29 cellular contexts compared by ENCODE assay signal in genomic region chr7:151223728-151224127, GRCh38. TPM values are rescaled to one million over a fixed set of nuclear protein-coding genes. Genes with fewer than 3 reads are reported as not detected.
"Had no signal": no experiment of that assay in that cellular context is flagged by ENCODE, and none has a peak within 500 bp of the region (broad histone marks: within the 10 kb centered on the region; RNA-seq: fewer than 3 reads in every experiment).

No MANE protein-coding gene starts in this region.

- H3K4me3 Mint-ChIP-seq: stimulated activated memory B cell treated with anti-CD40 and anti-IgM and Interleukin-4, amounts not matched to agents 10 μg/mL and 1 μg/mL and 100 μg/mL, for 72 hours; stimulated activated naive CD8-positive, alpha-beta T cell treated with anti-CD3 and anti-CD28 coated beads, Interleukin-15, Interleukin-2, amounts not matched to agents 100 ng/mL and 50 ng/mL, for 24 hours had no signal

- H3K27ac Mint-ChIP-seq: stimulated activated memory B cell treated with anti-CD40 and anti-IgM and Interleukin-4, amounts not matched to agents 10 μg/mL and 1 μg/mL and 100 μg/mL, for 72 hours; stimulated activated naive CD8-positive, alpha-beta T cell treated with anti-CD3 and anti-CD28 coated beads, Interleukin-15, Interleukin-2, amounts not matched to agents 100 ng/mL and 50 ng/mL, for 24 hours had no signal

- DNase-seq: colonic mucosa; effector CD4-positive, alpha-beta T cell; heart left ventricle; hippocampal formation; islet precursor cell; mammary epithelial cell; mucosa of descending colon; naive thymus-derived CD8-positive, alpha-beta T cell; nucleus accumbens; ovary; small intestine; stimulated activated CD4-positive, alpha-beta T cell treated with anti-CD3 and anti-CD28 coated beads, Interleukin-4, amount 100 ng/mL, for 1 hour; stimulated activated CD8-positive, alpha-beta memory T cell treated with anti-CD3 and anti-CD28 coated beads, Interleukin-4, amount 100 ng/mL, for 48 hours; upper lobe of left lung had no signal

- H3K9me3 Mint-ChIP-seq: naive thymus-derived CD8-positive, alpha-beta T cell; stimulated activated memory B cell treated with anti-CD40 and anti-IgM and Interleukin-4, amounts not matched to agents 10 μg/mL and 1 μg/mL and 100 μg/mL, for 72 hours; stimulated activated naive CD8-positive, alpha-beta T cell treated with anti-CD3 and anti-CD28 coated beads, Interleukin-15, Interleukin-2, amounts not matched to agents 100 ng/mL and 50 ng/mL, for 24 hours had no signal

- H3K27ac ChIP-seq: colonic mucosa, heart left ventricle, ovary, right atrium auricular region, tibial artery, upper lobe of left lung, vagina had no signal

- H3K36me3 ChIP-seq: ovary had no signal

- ATAC-seq: esophagus mucosa; heart left ventricle; left lobe of liver; mucosa of descending colon; naive thymus-derived CD8-positive, alpha-beta T cell; stimulated activated memory B cell treated with anti-CD40 and anti-IgM and Interleukin-4, amounts not matched to agents 10 μg/mL and 1 μg/mL and 100 μg/mL, for 72 hours had no signal

- FAIRE-seq: frontal cortex, small intestine had no signal

- H3K9me3 ChIP-seq: colonic mucosa, heart left ventricle, mucosa of descending colon, ovary, right atrium auricular region, tibial artery, upper lobe of left lung, vagina had no signal

- H3K4me3 ChIP-seq: colonic mucosa, heart left ventricle, mucosa of descending colon, ovary, right atrium auricular region, tibial artery, upper lobe of left lung, vagina had no signal

- H3K27me3 ChIP-seq: colonic mucosa, heart left ventricle, ovary, right atrium auricular region, tibial artery, upper lobe of left lung, vagina had no signal

RNA-seq across cellular contexts. Expression of gene H2BK1, which starts 13.4 kb away (rescaled TPM):
- total RNA-seq: colonic mucosa, dermis microvascular lymphatic vessel endothelial cell, esophagus mucosa, fibroblast of lung, frontal cortex, glomerular endothelial cell, heart left ventricle, left lobe of liver, lower leg skin, mammary epithelial cell, mucosa of descending colon, right atrium auricular region, temporal lobe, upper lobe of left lung, vagina had no signal
- polyA plus RNA-seq: fibroblast of lung; heart left ventricle; mammary epithelial cell; naive thymus-derived CD8-positive, alpha-beta T cell; neural cell; small intestine had no signal

RNA-seq across cellular contexts. Expression of gene ASB10, which starts 36.7 kb away (rescaled TPM):
- total RNA-seq: colonic mucosa; dermis microvascular lymphatic vessel endothelial cell; esophagus mucosa; fibroblast of lung; frontal cortex; glomerular endothelial cell; left lobe of liver; lower leg skin; mammary epithelial cell; mucosa of descending colon; naive thymus-derived CD8-positive, alpha-beta T cell; ovary; posterior vena cava; temporal lobe; upper lobe of left lung; vagina had no signal
- polyA plus RNA-seq: fibroblast of lung; mammary epithelial cell; naive thymus-derived CD8-positive, alpha-beta T cell; neural cell; ovary; small intestine had no signal
